ENCODE assay signal across 22 cellular contexts in the genomic region with DNA sequence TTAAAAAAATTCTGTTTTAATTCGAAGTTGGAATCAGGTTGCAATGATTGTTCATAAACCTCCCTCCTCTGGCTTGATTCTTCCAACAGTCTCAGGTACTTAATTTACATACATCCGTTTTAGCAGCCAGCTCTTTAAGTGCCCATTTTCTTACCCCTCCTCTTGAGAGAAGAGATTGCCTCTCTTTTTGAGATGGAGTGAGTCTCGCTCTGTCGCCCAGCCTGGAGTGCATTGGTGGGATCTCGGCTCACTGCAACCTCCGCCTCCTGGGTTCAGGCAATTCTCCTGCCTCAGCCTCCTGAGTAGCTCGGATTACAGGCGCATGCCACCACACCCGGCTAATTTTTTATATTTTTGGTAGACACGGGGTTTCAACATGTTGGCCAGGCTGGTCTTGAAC.
A peak's percentile ranks its signal among the peaks of the same experiment; 100 is the strongest.
DNase-seq lines count a peak whose midpoint lies in the region; ATAC-seq lines count a peak whose summit lies in the region.
"Had no signal": no experiment of that assay in that cellular context is flagged by ENCODE, and none has a peak within 500 bp of the region (broad histone marks: within the 10 kb centered on the region; RNA-seq: fewer than 3 reads in every experiment).

No MANE protein-coding gene starts in this region.

- H3K36me3 Mint-ChIP-seq in activated naive CD4-positive, alpha-beta T cell treated with anti-CD3 and anti-CD28 coated beads, Interleukin-2, amount 50 U/mL, for 24 hours, result peaks cover 43% of the 10 kb centered on the region
- H3K36me3 Mint-ChIP-seq in IgD-negative memory B cell, result peaks cover 6% of the 10 kb centered on the region
- H3K36me3 Mint-ChIP-seq in activated naive CD8-positive, alpha-beta T cell, result peaks cover 32% of the 10 kb centered on the region
- peaks cover 27 to 94% (median 51%) of the 10 kb centered on the region in 3 donors for H3K36me3 Mint-ChIP-seq in naive thymus-derived CD8-positive, alpha-beta T cell
- peaks cover 65% of the 10 kb centered on the region for H3K36me3 Mint-ChIP-seq in stimulated activated memory B cell treated with anti-CD40 and anti-IgM and Interleukin-4, amounts not matched to agents 10 μg/mL and 1 μg/mL and 100 μg/mL, for 72 hours

- no peaks in the 10 kb centered on the region for H3K9me3 Mint-ChIP-seq in activated naive CD4-positive, alpha-beta T cell treated with anti-CD3 and anti-CD28 coated beads, Interleukin-2, amount 50 U/mL, for 24 hours
- no peaks in the 10 kb centered on the region for H3K9me3 Mint-ChIP-seq in IgD-negative memory B cell
- H3K9me3 Mint-ChIP-seq in activated naive CD8-positive, alpha-beta T cell (ENCODE audit: low read depth), result no peaks in the 10 kb centered on the region
- no peaks in the 10 kb centered on the region for H3K9me3 Mint-ChIP-seq in naive thymus-derived CD8-positive, alpha-beta T cell
- H3K9me3 Mint-ChIP-seq in stimulated activated memory B cell treated with anti-CD40 and anti-IgM and Interleukin-4, amounts not matched to agents 10 μg/mL and 1 μg/mL and 100 μg/mL, for 72 hours, result no peaks in the 10 kb centered on the region

- POLR2A ChIA-PET in naive thymus-derived CD8-positive, alpha-beta T cell (lab: Charles Lee), result interaction anchor here (0.8 to 1.9 kb wide), 11 partner anchors 8 to 172 kb away, joined by 3 to 12 read pairs (median 5); no protein-coding TSS in a partner anchor

- H3K4me3 Mint-ChIP-seq in activated naive CD4-positive, alpha-beta T cell treated with anti-CD3 and anti-CD28 coated beads, Interleukin-2, amount 50 U/mL, for 24 hours, result peak overlapping the region; percentile 64
- H3K4me3 Mint-ChIP-seq in IgD-negative memory B cell, result peak overlapping the region in 2 of 4 donors; percentile 15 to 66
- H3K4me3 Mint-ChIP-seq in activated naive CD8-positive, alpha-beta T cell, result peak overlapping the region; percentile 91
- peak overlapping the region; percentile 43 to 96 (median 76) for H3K4me3 Mint-ChIP-seq in naive thymus-derived CD8-positive, alpha-beta T cell
- H3K4me3 Mint-ChIP-seq in stimulated activated memory B cell treated with anti-CD40 and anti-IgM and Interleukin-4, amounts not matched to agents 10 μg/mL and 1 μg/mL and 100 μg/mL, for 72 hours, result no peak overlapping the region

- peaks cover 84% of the 10 kb centered on the region for H3K4me1 Mint-ChIP-seq in activated naive CD4-positive, alpha-beta T cell treated with anti-CD3 and anti-CD28 coated beads, Interleukin-2, amount 50 U/mL, for 24 hours
- peaks cover 57 to 61% (median 61%) of the 10 kb centered on the region in 3 donors for H3K4me1 Mint-ChIP-seq in IgD-negative memory B cell
- H3K4me1 Mint-ChIP-seq in activated naive CD8-positive, alpha-beta T cell (ENCODE audit: low read depth), result peaks cover 85% of the 10 kb centered on the region
- peaks cover 41 to 93% (median 79%) of the 10 kb centered on the region in 4 donors for H3K4me1 Mint-ChIP-seq in naive thymus-derived CD8-positive, alpha-beta T cell
- peaks cover 58% of the 10 kb centered on the region for H3K4me1 Mint-ChIP-seq in stimulated activated memory B cell treated with anti-CD40 and anti-IgM and Interleukin-4, amounts not matched to agents 10 μg/mL and 1 μg/mL and 100 μg/mL, for 72 hours

- ATAC-seq in naive thymus-derived CD8-positive, alpha-beta T cell, result peak; percentile 38 to 58
- ATAC-seq in HG02840 (IDR thresholded peaks at IDR 0.05; ENCODE audit: low FRiP score, unreplicated experiment) (no peak), GM19324 (IDR thresholded peaks at IDR 0.05; ENCODE audit: low FRiP score, unreplicated experiment) (no peak)
- ATAC-seq in stimulated activated memory B cell treated with anti-CD40 and anti-IgM and Interleukin-4, amounts not matched to agents 10 μg/mL and 1 μg/mL and 100 μg/mL, for 72 hours, result no peak
- ATAC-seq: activated CD4-positive, CD25-positive, alpha-beta regulatory T cell treated with anti-CD3 and anti-CD28 coated beads, Interleukin-2, amount 50 U/mL, for 24 hours; HepG2; left colon; right lobe of liver had no signal

- no peak for DNase-seq in activated naive CD4-positive, alpha-beta T cell treated with Interleukin-2 at 50 U/mL for 16 hours
- no peak for DNase-seq in naive thymus-derived CD8-positive, alpha-beta T cell
- DNase-seq: caudate nucleus; GM23248; left colon; mammary epithelial cell; NCI-H187 treated with DMSO at 0.1 percent for 48 hours; NCI-H526; Peyer's patch; right lobe of liver; SHP77 treated with DMSO at 0.1 percent for 48 hours; stimulated activated CD4-positive, alpha-beta T cell treated with anti-CD3 and anti-CD28 coated beads, Interleukin-4, amount 100 ng/mL, for 1 hour; SW 1271 had no signal

- peak overlapping the region; percentile 81 for H3K27ac Mint-ChIP-seq in activated naive CD4-positive, alpha-beta T cell treated with anti-CD3 and anti-CD28 coated beads, Interleukin-2, amount 50 U/mL, for 24 hours
- H3K27ac Mint-ChIP-seq in IgD-negative memory B cell, result peak overlapping the region; percentile 9 to 68 (median 46)
- H3K27ac Mint-ChIP-seq in activated naive CD8-positive, alpha-beta T cell, result peak overlapping the region; percentile 81
- peak overlapping the region; percentile 80 to 98 (median 89) for H3K27ac Mint-ChIP-seq in naive thymus-derived CD8-positive, alpha-beta T cell
- H3K27ac Mint-ChIP-seq in stimulated activated memory B cell treated with anti-CD40 and anti-IgM and Interleukin-4, amounts not matched to agents 10 μg/mL and 1 μg/mL and 100 μg/mL, for 72 hours, result no peak overlapping the region
- H3K27ac Mint-ChIP-seq: progenitor cell of endocrine pancreas had no signal

- H3K27me3 Mint-ChIP-seq in activated naive CD4-positive, alpha-beta T cell treated with anti-CD3 and anti-CD28 coated beads, Interleukin-2, amount 50 U/mL, for 24 hours, result no peaks in the 10 kb centered on the region
- no peaks in the 10 kb centered on the region for H3K27me3 Mint-ChIP-seq in IgD-negative memory B cell
- no peaks in the 10 kb centered on the region for H3K27me3 Mint-ChIP-seq in activated naive CD8-positive, alpha-beta T cell
- no peaks in the 10 kb centered on the region for H3K27me3 Mint-ChIP-seq in naive thymus-derived CD8-positive, alpha-beta T cell
- H3K27me3 Mint-ChIP-seq in stimulated activated memory B cell treated with anti-CD40 and anti-IgM and Interleukin-4, amounts not matched to agents 10 μg/mL and 1 μg/mL and 100 μg/mL, for 72 hours, result no peaks in the 10 kb centered on the region
- H3K27me3 Mint-ChIP-seq: progenitor cell of endocrine pancreas had no signal

Comparison
In these comparisons a context has a peak if more than half of its experiments do, and no peak if none do; other contexts are left out.
1. ATAC-seq: peak in naive thymus-derived CD8-positive, alpha-beta T cell (2 of 2); none in HG02840 (single experiment), stimulated activated memory B cell treated with anti-CD40 and anti-IgM and Interleukin-4, amounts not matched to agents 10 μg/mL and 1 μg/mL and 100 μg/mL, for 72 hours (single experiment) and GM19324 (single experiment).